16 cellular contexts compared by ENCODE assay signal in genomic region chr7:80736371-80736770, GRCh38.
A peak's percentile ranks its signal among the peaks of the same experiment; 100 is the strongest.
DNase-seq lines count a peak whose midpoint lies in the region; ATAC-seq, FAIRE-seq and TF ChIP-seq lines count a peak whose summit lies in the region.
"Had no signal": no experiment of that assay in that cellular context is flagged by ENCODE, and none has a peak within 500 bp of the region (broad histone marks: within the 10 kb centered on the region; RNA-seq: fewer than 3 reads in every experiment).

No MANE protein-coding gene starts in this region.

- in situ Hi-C loops in Panc1 (cut with HindIII; ENCODE audit: low pct_unique_long_range_greater_than_20kb, low sequenced_read_pairs): no loop called here
- in situ Hi-C loops in GM13976 (cut with MboI; ENCODE audit: low sequenced_read_pairs, unreplicated experiment): no loop called here

- BruUV-seq in Panc1 (replicated peaks; lab: Mats Ljungman, UMichigan): no TSS peak

- no peaks in the 10 kb centered on the region for H3K27me3 ChIP-seq in Panc1 (ENCODE audit: control insufficient read depth, insufficient read depth, low read length)
- H3K27me3 ChIP-seq: SJSA1 had no signal

- H3K36me3 ChIP-seq in HEK293 (ENCODE audit: control insufficient read depth in 2 of 2, insufficient read depth in 1 of 2, low read length in 2 of 2): no peaks in the 10 kb centered on the region
- H3K36me3 ChIP-seq in Panc1 (ENCODE audit: control insufficient read depth, insufficient read depth, low read length): no peaks in the 10 kb centered on the region
- H3K36me3 ChIP-seq: SJSA1 had no signal

- peaks cover 10% of the 10 kb centered on the region; the same call in 1 of the 2 replicates for H3K4me1 ChIP-seq in HEK293 (ENCODE audit: control insufficient read depth, insufficient read depth, low read length)
- H3K4me1 ChIP-seq in Panc1 (ENCODE audit: control insufficient read depth, insufficient read depth, low read length): peaks cover 18% of the 10 kb centered on the region; the same call in 1 of the 2 replicates
- H3K4me1 ChIP-seq: Caco-2 had no signal

- H3K9me3 ChIP-seq in HEK293 (ENCODE audit: control insufficient read depth, insufficient read depth, low read depth, low read length) (no peaks in the 10 kb centered on the region), Panc1 (ENCODE audit: control insufficient read depth, insufficient read depth, low read depth, low read length) (no peaks in the 10 kb centered on the region)
- H3K9me3 ChIP-seq: Caco-2, SJSA1 had no signal

- FAIRE-seq in GM12891 (lab: Jason Lieb, UNC): no peak
- FAIRE-seq: HepG2 had no signal

- no peak for ATAC-seq in Panc1
- no peak for ATAC-seq in HG03469 (IDR thresholded peaks at IDR 0.05; ENCODE audit: unreplicated experiment)
- ATAC-seq: HepG2 had no signal

- no peak for DNase-seq in Panc1 (ENCODE audit: low read depth, low spot score)
- peak; percentile 52 for DNase-seq in epithelial cell of esophagus (ENCODE audit: low read depth)
- no peak for DNase-seq in GM13976 (ENCODE audit: low spot score)
- no peak for DNase-seq in GM12891 (ENCODE audit: insufficient read length, low spot score)
- DNase-seq in stimulated activated CD8-positive, alpha-beta memory T cell treated with anti-CD3 and anti-CD28 coated beads, Interleukin-4, amount 100 ng/mL, for 48 hours: no peak
- DNase-seq: Caco-2, DMS153, EL, NCI-H1105 treated with DMSO at 0.1 percent for 48 hours, NCI-H187, NCI-H345, NCI-H526 treated with DMSO at 0.1 percent for 48 hours had no signal

- TF ChIP-seq CTCF in HEK293 (tag by site-specific recombination; IDR thresholded peaks at IDR 0.05) (no peak), Panc1 (IDR thresholded peaks at IDR 0.05) (no peak), epithelial cell of esophagus (IDR thresholded peaks at IDR 0.05; ENCODE audit: insufficient read depth, low read depth, low read length, missing control alignments) (no peak), GM13976 (IDR thresholded peaks at IDR 0.05; ENCODE audit: borderline replicate concordance, control extremely low read depth, extremely low read depth, insufficient read depth, missing control alignments) (no peak)

- H3K27ac ChIP-seq in HEK293 (ENCODE audit: extremely low read depth, low read depth, low read length) (no peak overlapping the region), Panc1 (ENCODE audit: low read length) (peak overlapping the region; percentile 30; the same call in 1 of the 2 replicates)
- H3K27ac ChIP-seq: SJSA1 had no signal

- intact Hi-C loops in Panc1 (cut with micrococcal nuclease; ENCODE audit: unreplicated experiment): no loop called here

- H3K4me3 ChIP-seq in HEK293 (ENCODE audit: low read depth, low read length): no peak overlapping the region
- H3K4me3 ChIP-seq in Panc1 (ENCODE audit: low read depth in 2 of 2, low read length in 2 of 2): no peak overlapping the region
- H3K4me3 ChIP-seq in epithelial cell of esophagus (ENCODE audit: low read length): no peak overlapping the region
- H3K4me3 ChIP-seq: SJSA1 had no signal

- TF ChIP-seq POLR2A in GM12891 (IDR thresholded peaks at IDR 0.05; ENCODE audit: low read depth, low read length): no peak

- POLR2A ChIA-PET in HEK293 (lab: Yijun Ruan, JAX): no interaction called here
- POLR2A ChIA-PET in Panc1 (lab: Charles Lee): no interaction called here

- CTCF ChIA-PET in HEK293 (lab: Yijun Ruan, JAX) (interaction anchor here (0.8 kb wide), 1 partner anchor 323 kb away, joined by 3 read pairs; no protein-coding TSS in a partner anchor), Panc1 (lab: Charles Lee) (no interaction called here)

TF ChIP-seq in HEK293, 187 proteins besides CTCF, POLR2A, EP300 and RAD21:
- peak; percentile 33; the same call in 1 of the 2 replicates for TF ChIP-seq SCRT2 (tag by site-specific recombination; IDR thresholded peaks at IDR 0.05)
- no peak for TF ChIP-seq ZNF529 (tag by site-specific recombination; IDR thresholded peaks at IDR 0.05; ENCODE audit: insufficient replicate concordance)
TF ChIP-seq in HEK293: peak in this region for 1.

TF ChIP-seq in GM12891, 5 proteins besides CTCF, POLR2A, EP300 and RAD21:
- TF ChIP-seq TAF1 (IDR thresholded peaks at IDR 0.05; ENCODE audit: low read depth, low read length) (no peak), POU2F2 (IDR thresholded peaks at IDR 0.05; ENCODE audit: low read depth, low read length) (no peak), POLR2AphosphoS5 (IDR thresholded peaks at IDR 0.05; ENCODE audit: low read depth, low read length) (no peak)
TF ChIP-seq in GM12891: peak in this region for 0.
